Comparison of ENCODE assay signal across 28 cellular contexts in genomic region chr1:110990541-110990940, GRCh38.
"Had no signal": no experiment of that assay in that cellular context is flagged by ENCODE, and none has a peak within 500 bp of the region (broad histone marks: within the 10 kb centered on the region; RNA-seq: fewer than 3 reads in every experiment).

No MANE protein-coding gene starts in this region.

- H3K27ac ChIP-seq: stomach, suprapubic skin, testis, thoracic aorta, thyroid gland, tibial artery, tibial nerve, transverse colon, upper lobe of left lung, upper lobe of right lung, uterus, vagina had no signal

- H3K27me3 ChIP-seq: stomach, suprapubic skin, testis, thyroid gland, tibial artery, tibial nerve, transverse colon, upper lobe of left lung, upper lobe of right lung, uterus, vagina had no signal

- DNase-seq: stimulated activated CD4-positive, alpha-beta T cell treated with anti-CD3 and anti-CD28 coated beads, Interleukin-2, amount 100 ng/mL, for 48 hours; stimulated activated CD4-positive, alpha-beta T cell treated with anti-CD3 and anti-CD28 coated beads, Interleukin-4, amount 100 ng/mL, for 1 hour; stimulated activated CD4-positive, alpha-beta T cell treated with anti-CD3 and anti-CD28 coated beads, Interleukin-4, amount 100 ng/mL, for 24 hours; stimulated activated CD4-positive, alpha-beta T cell treated with anti-CD3 and anti-CD28 coated beads, Interleukin-4, amount 100 ng/mL, for 4 hours; stimulated activated CD8-positive, alpha-beta memory T cell treated with anti-CD3 and anti-CD28 coated beads, Interleukin-4, amount 100 ng/mL, for 48 hours; stimulated activated naive B cell treated with anti-CD40 and anti-IgM and Interleukin-4, amounts not matched to agents 10 μg/mL and 1 μg/mL and 100 μg/mL, for 72 hours; stimulated activated naive CD4-positive, alpha-beta T cell; stimulated activated naive CD4-positive, alpha-beta T cell treated with Interleukin-2 at 50 U/mL for 16 hours; stimulated activated naive CD8-positive, alpha-beta T cell treated with anti-CD3 and anti-CD28 coated beads, Interleukin-15, amount 100 ng/mL, for 72 hours; stimulated activated naive CD8-positive, alpha-beta T cell treated with anti-CD3 and anti-CD28 coated beads, Interleukin-15, Interleukin-2, amounts not matched to agents 100 U/mL and 50 U/mL, for 24 hours; stomach; substantia nigra; testis; thyroid gland; tibial artery; transverse colon; upper lobe of left lung; upper lobe of right lung; uterus had no signal

- H3K36me3 ChIP-seq: stomach, suprapubic skin, thoracic aorta, thyroid gland, tibial artery, tibial nerve, transverse colon, upper lobe of left lung, upper lobe of right lung, uterus, vagina had no signal

- H3K4me1 ChIP-seq: stomach, suprapubic skin, testis, thyroid gland, tibial artery, tibial nerve, transverse colon, upper lobe of left lung, upper lobe of right lung, uterus, vagina had no signal

- H3K36me3 Mint-ChIP-seq: stimulated activated effector memory CD8-positive, alpha-beta T cell treated with anti-CD3 and anti-CD28 coated beads, Interleukin-12 subunit alpha, Interleukin-12 subunit beta, amount 100 ng/mL, for 72 hours; stimulated activated naive B cell treated with anti-CD40 and anti-IgM and Interleukin-4, amounts not matched to agents 10 μg/mL and 1 μg/mL and 100 μg/mL, for 72 hours; type B pancreatic cell had no signal

- H3K4me3 Mint-ChIP-seq: stimulated activated memory B cell treated with anti-CD40 and anti-IgM and Interleukin-4, amounts not matched to agents 10 μg/mL and 1 μg/mL and 100 μg/mL, for 72 hours; stimulated activated naive B cell treated with anti-CD40 and anti-IgM and Interleukin-4, amounts not matched to agents 10 μg/mL and 1 μg/mL and 100 μg/mL, for 72 hours; stimulated activated naive CD8-positive, alpha-beta T cell treated with anti-CD3 and anti-CD28 coated beads, Interleukin-15, amount 100 ng/mL, for 72 hours; stimulated activated naive CD8-positive, alpha-beta T cell treated with anti-CD3 and anti-CD28 coated beads, Interleukin-15, Interleukin-2, amounts not matched to agents 100 ng/mL and 50 ng/mL, for 24 hours; type B pancreatic cell had no signal

- FAIRE-seq: urothelium cell line had no signal

- H3K9me3 Mint-ChIP-seq: stimulated activated effector memory CD8-positive, alpha-beta T cell treated with anti-CD3 and anti-CD28 coated beads, Interleukin-12 subunit alpha, Interleukin-12 subunit beta, amount 100 ng/mL, for 72 hours; stimulated activated naive CD8-positive, alpha-beta T cell treated with anti-CD3 and anti-CD28 coated beads, Interleukin-15, amount 100 ng/mL, for 72 hours; stimulated activated naive CD8-positive, alpha-beta T cell treated with anti-CD3 and anti-CD28 coated beads, Interleukin-15, Interleukin-2, amounts not matched to agents 100 ng/mL and 50 ng/mL, for 24 hours; type B pancreatic cell had no signal

- H3K27me3 Mint-ChIP-seq: stimulated activated memory B cell treated with anti-CD40 and anti-IgM and Interleukin-4, amounts not matched to agents 10 μg/mL and 1 μg/mL and 100 μg/mL, for 72 hours had no signal

- H3K4me3 ChIP-seq: stomach, suprapubic skin, testis, thoracic aorta, thyroid gland, tibial artery, tibial nerve, transverse colon, upper lobe of left lung, upper lobe of right lung, uterus, vagina had no signal

- H3K27ac Mint-ChIP-seq: stimulated activated memory B cell treated with anti-CD40 and anti-IgM and Interleukin-4, amounts not matched to agents 10 μg/mL and 1 μg/mL and 100 μg/mL, for 72 hours; stimulated activated naive B cell treated with anti-CD40 and anti-IgM and Interleukin-4, amounts not matched to agents 10 μg/mL and 1 μg/mL and 100 μg/mL, for 72 hours; stimulated activated naive CD8-positive, alpha-beta T cell treated with anti-CD3 and anti-CD28 coated beads, Interleukin-15, amount 100 ng/mL, for 72 hours; stimulated activated naive CD8-positive, alpha-beta T cell treated with anti-CD3 and anti-CD28 coated beads, Interleukin-15, Interleukin-2, amounts not matched to agents 100 ng/mL and 50 ng/mL, for 24 hours; type B pancreatic cell had no signal

- H3K9me3 ChIP-seq: suprapubic skin, testis, thoracic aorta, thyroid gland, transverse colon, upper lobe of left lung, upper lobe of right lung, uterus, vagina had no signal
